8 cellular contexts compared by ENCODE assay signal in genomic region chr2:127453392-127454171, GRCh38. TPM values are rescaled to one million over a fixed set of nuclear protein-coding genes. Genes with fewer than 3 reads are reported as not detected.
DNase-seq lines count a peak whose midpoint lies in the region; TF ChIP-seq lines count a peak whose summit lies in the region.
"Had no signal": no experiment of that assay in that cellular context is flagged by ENCODE, and none has a peak within 500 bp of the region (broad histone marks: within the 10 kb centered on the region; RNA-seq: fewer than 3 reads in every experiment).

No MANE protein-coding gene starts in this region.

- H3K4me1 ChIP-seq in mammary epithelial cell (ENCODE audit: insufficient read depth, low read length): no peaks in the 10 kb centered on the region
- H3K4me1 ChIP-seq in neural progenitor cell: peaks cover 50% of the 10 kb centered on the region

- WGBS in mammary epithelial cell (ENCODE audit: low coverage, missing lambda C conversion rate): 82% methylated on average over 8 of the region's 8 CpGs

- no peaks in the 10 kb centered on the region for H3K9me3 Mint-ChIP-seq in neural progenitor cell

- DNase-seq in G401 (ENCODE audit: low spot score) (peak; percentile 3), mammary epithelial cell (no peak), neural progenitor cell (ENCODE audit: low spot score) (peak; percentile 47), NCI-H2029 (lab: John Stamatoyannopoulos, UW) (no peak), NK-92 (lab: John Stamatoyannopoulos, UW; ENCODE audit: unreplicated experiment) (no peak)
- DNase-seq in Jurkat, Clone E6-1 (ENCODE audit: low read depth, low spot score): peak; percentile 10
- no peak for DNase-seq in activated CD8-positive, alpha-beta memory T cell treated with anti-CD3 and anti-CD28 coated beads, Interleukin-2, amount 50 U/mL, for 4 hours

- no peak overlapping the region for H3K9ac ChIP-seq in mammary epithelial cell (ENCODE audit: insufficient read depth, low read length)
- H3K9ac ChIP-seq in neural progenitor cell: no peak overlapping the region

- CTCF ChIA-PET in mammary epithelial cell (lab: Charles Lee; ENCODE audit: low non-redundant PET): no interaction called here

- H3K36me3 ChIP-seq in mammary epithelial cell (ENCODE audit: insufficient read depth, low read length): no peaks in the 10 kb centered on the region
- no peaks in the 10 kb centered on the region for H3K36me3 ChIP-seq in neural progenitor cell

- H3K4me3 Mint-ChIP-seq in neural progenitor cell: no peak overlapping the region

- no TSS peak for BruUV-seq in mammary epithelial cell (replicated peaks; lab: Mats Ljungman, UMichigan)

- no peak overlapping the region for H3K27ac Mint-ChIP-seq in neural progenitor cell

- no peak overlapping the region for H3K27ac ChIP-seq in mammary epithelial cell (ENCODE audit: insufficient read depth, low read depth, low read length)
- no peak overlapping the region for H3K27ac ChIP-seq in neural progenitor cell

- TF ChIP-seq CTCF in mammary epithelial cell (conservative IDR thresholded peaks at IDR 0.05 in 1 of 2, IDR thresholded peaks at IDR 0.05 in 1 of 2; ENCODE audit: extremely low read depth in 1 of 2, insufficient read depth in 1 of 2, low read depth in 1 of 2, low read length in 2 of 2) (peak; percentile 18 to 35), neural progenitor cell (IDR thresholded peaks at IDR 0.05) (peak; percentile 53)

- peaks cover 34% of the 10 kb centered on the region for H3K4me1 Mint-ChIP-seq in neural progenitor cell

- intact Hi-C loops in mammary epithelial cell (cut with micrococcal nuclease): no loop called here

- no peak overlapping the region for H3K4me3 ChIP-seq in Jurkat, Clone E6-1 (ENCODE audit: low read length)
- H3K4me3 ChIP-seq in mammary epithelial cell (replicated peaks in 1 of 3; ENCODE audit: insufficient read depth in 1 of 3, low read depth in 2 of 3, low read length in 3 of 3) (no peak overlapping the region), neural progenitor cell (no peak overlapping the region)

- no peaks in the 10 kb centered on the region for H3K79me2 ChIP-seq in mammary epithelial cell (ENCODE audit: insufficient read depth, low read length)
- no peaks in the 10 kb centered on the region for H3K79me2 ChIP-seq in neural progenitor cell (ENCODE audit: low read depth)

- peaks cover 59% of the 10 kb centered on the region for H3F3A ChIP-seq in neural progenitor cell (ENCODE audit: low read depth)

- H3K4me2 ChIP-seq in mammary epithelial cell (ENCODE audit: insufficient read depth, low read depth, low read length): no peak overlapping the region
- no peak overlapping the region for H3K4me2 ChIP-seq in neural progenitor cell

- no peaks in the 10 kb centered on the region for H4K20me1 ChIP-seq in mammary epithelial cell (ENCODE audit: insufficient read depth, low read length)
- H4K20me1 ChIP-seq in neural progenitor cell (ENCODE audit: low read depth): no peaks in the 10 kb centered on the region

- in situ Hi-C loops in G401 (cut with HindIII; ENCODE audit: low sequenced_read_pairs) (no loop called here), mammary epithelial cell (cut with MboI; ENCODE audit: low sequenced_read_pairs in 2 of 2) (loop anchor here in 1 of 2 donors (25.0 kb wide), 1 partner anchor 116 kb away; no protein-coding TSS in a partner anchor)

- H3K27me3 ChIP-seq in mammary epithelial cell (ENCODE audit: insufficient read depth, low read length) (no peaks in the 10 kb centered on the region), neural progenitor cell (no peaks in the 10 kb centered on the region)

- no peaks in the 10 kb centered on the region for H3K36me3 Mint-ChIP-seq in neural progenitor cell

- H3K27me3 Mint-ChIP-seq in neural progenitor cell (ENCODE audit: insufficient read depth, low read depth): no peaks in the 10 kb centered on the region

- no peak overlapping the region for H2AFZ ChIP-seq in mammary epithelial cell (ENCODE audit: low read depth, low read length)
- H2AFZ ChIP-seq in neural progenitor cell (replicated peaks): peak overlapping the region; percentile 31

- dilution Hi-C loops in mammary epithelial cell (cut with HindIII; ENCODE audit: low sequenced_read_pairs): no loop called here

- H3K9me3 ChIP-seq in mammary epithelial cell (replicated peaks; ENCODE audit: insufficient read depth, low read length) (no peaks in the 10 kb centered on the region), neural progenitor cell (ENCODE audit: low read depth) (no peaks in the 10 kb centered on the region)

RNA-seq across cellular contexts. Expression of gene PROC, which starts 35.4 kb away (rescaled TPM):
- 0.37 TPM in 1 of 2 replicates, not detected in the other for total RNA-seq in G401 (2014; rRNA removed; shearing (Covaris generic))
- polyA plus RNA-seq in Jurkat, Clone E6-1 (2012; ENCODE audit: insufficient read depth, insufficient read length): 0.92 TPM
- 1 to 10 TPM; 1.4 to 2.7 TPM for total RNA-seq in mammary epithelial cell
- polyA plus RNA-seq in mammary epithelial cell: 0.60 TPM
- not detected for polyA minus RNA-seq in mammary epithelial cell
- total RNA-seq in neural progenitor cell (ENCODE audit: low replicate concordance): 0.25 TPM in 1 of 2 replicates, not detected in the other
- total RNA-seq: cardiac septum had no signal

Comparison
In these comparisons a context has a peak if more than half of its experiments do, and no peak if none do; other contexts are left out.
1. DNase-seq: peak in G401 (single experiment), Jurkat, Clone E6-1 (single experiment) and neural progenitor cell (single experiment); none in mammary epithelial cell (single experiment), NCI-H2029 (single experiment), NK-92 (single experiment) and activated CD8-positive, alpha-beta memory T cell treated with anti-CD3 and anti-CD28 coated beads, Interleukin-2, amount 50 U/mL, for 4 hours (single experiment).